ENCODE assay signal across 18 cellular contexts in the genomic region with DNA sequence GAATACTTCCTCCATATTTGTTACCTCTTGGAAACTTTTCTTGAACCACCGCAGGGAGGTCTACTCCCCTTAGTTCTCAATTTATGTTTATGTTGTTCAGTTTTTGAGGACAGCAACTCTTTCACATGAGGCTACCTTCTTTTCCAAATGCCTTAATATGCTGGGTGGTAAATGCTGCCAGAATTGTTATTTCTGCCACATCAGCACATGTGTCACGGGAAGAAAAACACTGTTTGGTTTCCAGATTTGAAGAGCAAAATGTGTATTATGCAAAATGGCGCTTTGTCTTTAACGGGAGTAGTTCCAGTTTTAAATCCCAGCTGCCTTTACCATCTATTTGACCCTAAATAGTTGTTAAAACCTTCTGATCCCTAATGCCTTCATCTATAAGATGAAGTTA.
DNase-seq lines count a peak whose midpoint lies in the region; ATAC-seq, FAIRE-seq and TF ChIP-seq lines count a peak whose summit lies in the region.
"Had no signal": no experiment of that assay in that cellular context is flagged by ENCODE, and none has a peak within 500 bp of the region (broad histone marks: within the 10 kb centered on the region; RNA-seq: fewer than 3 reads in every experiment).

No MANE protein-coding gene starts in this region.

- no peak overlapping the region for H2AFZ ChIP-seq in osteoblast (ENCODE audit: low read length)

- H4K20me1 ChIP-seq in osteoblast (ENCODE audit: insufficient read depth, low read length) = no peaks in the 10 kb centered on the region

- no peak for TF ChIP-seq EP300 in A549 (IDR thresholded peaks at IDR 0.05)

- no peaks in the 10 kb centered on the region for H3K36me3 Mint-ChIP-seq in Calu3 (ENCODE audit: insufficient read depth, unreplicated experiment)
- H3K36me3 Mint-ChIP-seq: CD4-positive, CD25-positive, alpha-beta regulatory T cell; CD8-positive, alpha-beta memory T cell had no signal

- H3K4me1 Mint-ChIP-seq in Calu3 (ENCODE audit: low read depth, unreplicated experiment) = no peaks in the 10 kb centered on the region

- TF ChIP-seq POLR2A in A549 (IDR thresholded peaks at IDR 0.05; ENCODE audit: low read length) = no peak

- H3K4me3 ChIP-seq in A549 (no peak overlapping the region), Panc1 (ENCODE audit: low read depth in 2 of 2, low read length in 2 of 2) (no peak overlapping the region), osteoblast (ENCODE audit: insufficient read depth, low read length) (no peak overlapping the region), tibial artery (no peak overlapping the region)

- no peak overlapping the region for H3K27ac Mint-ChIP-seq in Calu3 (ENCODE audit: unreplicated experiment)
- H3K27ac Mint-ChIP-seq: CD4-positive, CD25-positive, alpha-beta regulatory T cell; CD8-positive, alpha-beta memory T cell; H9 had no signal

- intact Hi-C loops in Panc1 (cut with micrococcal nuclease; ENCODE audit: unreplicated experiment) (no loop called here), tibial artery (cut with DNase I; ENCODE audit: low total_unique reads) (no loop called here), Calu3 (cut with micrococcal nuclease; ENCODE audit: unreplicated experiment) (no loop called here)

- in situ Hi-C loops in Panc1 (cut with HindIII; ENCODE audit: low pct_unique_long_range_greater_than_20kb, low sequenced_read_pairs) = no loop called here

- H3K36me3 ChIP-seq in Panc1 (ENCODE audit: control insufficient read depth, insufficient read depth, low read length) (no peaks in the 10 kb centered on the region), osteoblast (ENCODE audit: insufficient read depth, low read length) (no peaks in the 10 kb centered on the region), tibial artery (no peaks in the 10 kb centered on the region)
- H3K36me3 ChIP-seq: BE2C had no signal

- H3K27me3 ChIP-seq in Panc1 (ENCODE audit: control insufficient read depth, insufficient read depth, low read length) (no peaks in the 10 kb centered on the region), osteoblast (ENCODE audit: insufficient read depth, low read length) (no peaks in the 10 kb centered on the region), tibial artery (no peaks in the 10 kb centered on the region)
- H3K27me3 ChIP-seq: BE2C had no signal

- H3K79me2 ChIP-seq in osteoblast (ENCODE audit: insufficient read depth, low read length) = no peaks in the 10 kb centered on the region

- POLR2A ChIA-PET in A549 (lab: Yijun Ruan, JAX) (no interaction called here), Panc1 (lab: Charles Lee) (no interaction called here)

- no peaks in the 10 kb centered on the region for H3K27me3 Mint-ChIP-seq in Calu3 (ENCODE audit: unreplicated experiment)

- H3K9me3 ChIP-seq in A549 (peaks cover 3% of the 10 kb centered on the region; the same call in 1 of the 3 replicates), Panc1 (ENCODE audit: control insufficient read depth, insufficient read depth, low read depth, low read length) (no peaks in the 10 kb centered on the region), osteoblast (ENCODE audit: low read depth, low read length) (no peaks in the 10 kb centered on the region), tibial artery (no peaks in the 10 kb centered on the region)
- H3K9me3 ChIP-seq: BE2C had no signal

- BruUV-seq in Panc1 (replicated peaks; lab: Mats Ljungman, UMichigan) = no TSS peak
- BruUV-seq in Calu3 (replicated peaks; lab: Mats Ljungman, UMichigan) = no TSS peak

- ATAC-seq in A549 = no peak
- ATAC-seq in Panc1 = no peak

- H3K4me1 ChIP-seq in A549 (0 out of 3 replicates have a peak, but pooled peaks cover 6% of the 10 kb centered on the region), Panc1 (ENCODE audit: control insufficient read depth, insufficient read depth, low read length) (no peaks in the 10 kb centered on the region), osteoblast (ENCODE audit: insufficient read depth, low read length) (peaks cover 40% of the 10 kb centered on the region), tibial artery (peaks cover 0 to 45% (median 4%) of the 10 kb centered on the region in 4 donors)
- H3K4me1 ChIP-seq: BE2C had no signal

- TF ChIP-seq CTCF in A549 (IDR thresholded peaks at IDR 0.05) (no peak), Panc1 (IDR thresholded peaks at IDR 0.05) (no peak), osteoblast (IDR thresholded peaks at IDR 0.05; ENCODE audit: extremely low read depth, low read depth, low read length) (no peak), tibial artery (IDR thresholded peaks at IDR 0.05) (no peak), Calu3 (IDR thresholded peaks at IDR 0.05; ENCODE audit: unreplicated experiment) (no peak)

- H3K4me3 Mint-ChIP-seq in Calu3 (ENCODE audit: low read depth, unreplicated experiment) = no peak overlapping the region
- H3K4me3 Mint-ChIP-seq: CD4-positive, CD25-positive, alpha-beta regulatory T cell; CD8-positive, alpha-beta memory T cell; H9 had no signal

- no peak for TF ChIP-seq RAD21 in A549 (conservative IDR thresholded peaks at IDR 0.05 in 1 of 2, IDR thresholded peaks at IDR 0.05 in 1 of 2)

- H3K9me3 Mint-ChIP-seq in Calu3 (ENCODE audit: low read depth, unreplicated experiment) = peaks cover 3% of the 10 kb centered on the region
- H3K9me3 Mint-ChIP-seq: CD8-positive, alpha-beta memory T cell had no signal

- CTCF ChIA-PET in A549 (lab: Yijun Ruan, JAX) (no interaction called here), Panc1 (lab: Charles Lee) (interaction anchor here (0.6 kb wide), 1 partner anchor 279 kb away, joined by 5 read pairs; no protein-coding TSS in a partner anchor), Calu3 (lab: Charles Lee) (no interaction called here)

- DNase-seq in A549 (ENCODE audit: low read depth in 1 of 2, low spot score in 1 of 2) (no peak), Panc1 (ENCODE audit: low read depth, low spot score) (no peak), osteoblast (ENCODE audit: insufficient read length, low spot score, missing footprints) (no peak), tibial artery (no peak), Calu3 (no peak)
- DNase-seq in activated CD4-positive, alpha-beta T cell treated with anti-CD3 and anti-CD28 coated beads for 4 hours = no peak
- DNase-seq: ACHN; BE2C; C1 segment of cervical spinal cord; CD4-positive, CD25-positive, alpha-beta regulatory T cell; CD8-positive, alpha-beta memory T cell; COR-L47; H9 had no signal

- 93% methylated on average over 4 of the region's 4 CpGs for WGBS in A549 (ENCODE audit: missing lambda C conversion rate)

- no peak overlapping the region for H3K4me2 ChIP-seq in A549
- H3K4me2 ChIP-seq in osteoblast (ENCODE audit: insufficient read depth, low read length) = no peak overlapping the region

- no peak for FAIRE-seq in A549 (lab: Jason Lieb, UNC)
- FAIRE-seq: D721Med, G401.6, GM12891, GM19239, H1 had no signal

- H3K27ac ChIP-seq in A549 = no peak overlapping the region
- peak overlapping the region; percentile 57 for H3K27ac ChIP-seq in Panc1 (ENCODE audit: low read length)
- H3K27ac ChIP-seq in osteoblast (ENCODE audit: low read depth, low read length) = peak overlapping the region; percentile 83
- peak overlapping the region; percentile 45 to 49 for H3K27ac ChIP-seq in tibial artery

TF ChIP-seq in A549, 52 proteins besides CTCF, POLR2A, EP300 and RAD21:
- TF ChIP-seq, protein P1, sequence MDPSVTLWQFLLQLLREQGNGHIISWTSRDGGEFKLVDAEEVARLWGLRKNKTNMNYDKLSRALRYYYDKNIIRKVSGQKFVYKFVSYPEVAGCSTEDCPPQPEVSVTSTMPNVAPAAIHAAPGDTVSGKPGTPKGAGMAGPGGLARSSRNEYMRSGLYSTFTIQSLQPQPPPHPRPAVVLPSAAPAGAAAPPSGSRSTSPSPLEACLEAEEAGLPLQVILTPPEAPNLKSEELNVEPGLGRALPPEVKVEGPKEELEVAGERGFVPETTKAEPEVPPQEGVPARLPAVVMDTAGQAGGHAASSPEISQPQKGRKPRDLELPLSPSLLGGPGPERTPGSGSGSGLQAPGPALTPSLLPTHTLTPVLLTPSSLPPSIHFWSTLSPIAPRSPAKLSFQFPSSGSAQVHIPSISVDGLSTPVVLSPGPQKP (IDR thresholded peaks at IDR 0.05; ENCODE audit: low read depth, low read length) = no peak
- TF ChIP-seq HEYL (CRISPR knock-in tag; IDR thresholded peaks at IDR 0.05) = no peak
- peak; percentile 63 for TF ChIP-seq MAFK (IDR thresholded peaks at IDR 0.05; ENCODE audit: partially characterized antibody)
- TF ChIP-seq NPAS2 (CRISPR knock-in tag; IDR thresholded peaks at IDR 0.05; ENCODE audit: borderline replicate concordance) = no peak

Comparison
In these comparisons a context has a peak if more than half of its experiments do, and no peak if none do; other contexts are left out.
1. H3K27ac ChIP-seq: peak in Panc1 (single experiment), osteoblast (single experiment) and tibial artery (2 of 2); none in A549 (0 of 2).